20 cellular contexts compared by ENCODE assay signal in the genomic region with DNA sequence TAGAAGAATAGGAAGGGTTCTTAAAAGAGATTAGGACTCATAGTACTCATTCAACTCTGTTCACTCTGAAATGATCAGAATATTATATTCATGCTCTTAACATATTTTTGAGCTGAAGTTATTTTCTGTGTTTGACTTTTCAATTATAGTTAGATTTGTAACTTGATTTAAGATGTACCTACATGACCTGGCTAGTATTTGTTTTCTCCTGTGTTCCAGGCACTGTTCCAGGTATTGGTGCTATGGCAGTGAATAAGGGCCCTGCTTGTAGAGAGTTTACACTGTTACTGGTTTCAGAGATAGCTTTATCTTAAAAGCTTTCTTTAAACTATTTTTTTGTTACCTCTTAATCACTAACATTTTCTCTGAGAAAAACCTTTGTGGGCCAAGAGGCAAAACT. TPM values are rescaled to one million over a fixed set of nuclear protein-coding genes. Genes with fewer than 3 reads are reported as not detected.
"Had no signal": no experiment of that assay in that cellular context is flagged by ENCODE, and none has a peak within 500 bp of the region (broad histone marks: within the 10 kb centered on the region; RNA-seq: fewer than 3 reads in every experiment).

No MANE protein-coding gene starts in this region.

- H3K9me3 ChIP-seq: esophagus squamous epithelium, tibial artery, vagina had no signal

- ATAC-seq: activated CD4-positive, alpha-beta T cell treated with anti-CD3 and anti-CD28 coated beads for 36 hours; activated naive CD4-positive, alpha-beta T cell treated with anti-CD3 and anti-CD28 coated beads, Interleukin-2, amount 50 U/mL, for 72 hours; effector memory CD8-positive, alpha-beta T cell; heart right ventricle had no signal

- H3K27me3 ChIP-seq: adrenal gland, esophagus squamous epithelium, heart right ventricle, tibial artery, vagina had no signal

- DNase-seq: activated CD4-positive, alpha-beta T cell treated with anti-CD3 and anti-CD28 coated beads for 36 hours; activated CD4-positive, alpha-beta T cell treated with anti-CD3 and anti-CD28 coated beads, Interleukin-2, amount 50 U/mL, for 48 hours; activated gamma-delta T cell treated with Interleukin-2 at 50 U/mL for 16 hours; adrenal gland; effector memory CD8-positive, alpha-beta T cell; esophagus squamous epithelium; heart right ventricle; nephron progenitor cell; nucleus accumbens; stimulated activated CD4-positive, alpha-beta T cell treated with anti-CD3 and anti-CD28 coated beads, Interleukin-12 subunit alpha, Interleukin-12 subunit beta, amount 100 ng/mL, for 4 hours; stimulated activated CD4-positive, alpha-beta T cell treated with anti-CD3 and anti-CD28 coated beads, Interleukin-1b, Interleukin-23, amount 100 ng/mL, for 48 hours; stimulated activated CD8-positive, alpha-beta memory T cell treated with anti-CD3 and anti-CD28 coated beads, Interleukin-4, amount 100 ng/mL, for 48 hours; stimulated activated naive CD4-positive, alpha-beta T cell; tibial artery had no signal

- H3K4me1 ChIP-seq: adrenal gland, esophagus squamous epithelium, heart right ventricle, tibial artery, vagina had no signal

- H3K4me3 ChIP-seq: adrenal gland, esophagus squamous epithelium, heart right ventricle, tibial artery, vagina had no signal

- H3K27ac ChIP-seq: adrenal gland, esophagus squamous epithelium, heart right ventricle, tibial artery, vagina had no signal

RNA-seq across cellular contexts. Expression of a gene that starts 19.1 kb away (rescaled TPM):
- total RNA-seq: activated CD4-positive, alpha-beta T cell treated with anti-CD3 and anti-CD28 coated beads for 36 hours; activated naive CD4-positive, alpha-beta T cell treated with anti-CD3 and anti-CD28 coated beads, Interleukin-2, amount 50 U/mL, for 72 hours; dermis microvascular lymphatic vessel endothelial cell; esophagus squamous epithelium; lung microvascular endothelial cell; posterior vena cava; T-helper 2 cell treated with Interferon-gamma antibody and Interleukin-4, amounts not matched to agents 100 ng/mL and 5 ng/mL, for 36 hours; vagina had no signal
- polyA plus RNA-seq: heart right ventricle had no signal
